Comparison of ENCODE assay signal across 8 cellular contexts in the genomic region with DNA sequence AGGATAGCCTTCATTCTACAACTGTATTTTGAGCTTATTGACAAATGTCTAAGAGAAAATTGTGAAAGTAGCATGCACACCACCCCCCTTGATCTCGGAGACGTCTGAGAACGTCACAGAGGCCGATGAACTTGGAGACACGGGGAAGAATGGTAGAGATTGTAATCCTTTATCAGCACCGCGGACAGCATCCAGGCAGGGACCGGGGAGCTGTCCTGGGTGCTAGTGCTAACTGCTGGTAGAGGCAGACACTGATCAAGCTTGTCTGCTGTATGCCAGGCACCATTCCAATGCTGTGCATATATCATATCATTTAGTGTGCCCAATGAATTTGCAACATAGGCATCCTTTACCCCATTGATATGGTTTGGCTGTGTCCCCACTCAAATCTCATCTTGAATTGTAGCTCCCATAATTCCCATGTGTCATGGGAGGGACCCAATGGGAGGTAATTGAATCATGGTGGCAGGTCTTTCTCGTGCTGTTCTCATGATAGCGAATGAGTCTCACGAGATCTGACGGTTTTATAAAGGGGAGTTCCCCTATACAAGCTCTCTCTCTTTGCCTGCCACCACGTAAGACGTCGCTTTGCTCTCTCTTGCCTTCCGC.
DNase-seq lines count a peak whose midpoint lies in the region; ATAC-seq lines count a peak whose summit lies in the region.

No MANE protein-coding gene starts in this region.

- ATAC-seq in sciatic nerve, result peak; percentile 49
- no peak for ATAC-seq in HG03025 (IDR thresholded peaks at IDR 0.05; ENCODE audit: low FRiP score, unreplicated experiment)
- no peak for ATAC-seq in HG02759 (IDR thresholded peaks at IDR 0.05; ENCODE audit: unreplicated experiment)

- no peaks in the 10 kb centered on the region for H3K9me3 ChIP-seq in MG63

- no peaks in the 10 kb centered on the region for H3K36me3 ChIP-seq in MG63

- H3K4me3 ChIP-seq in MG63, result no peak overlapping the region

- intact Hi-C loops in head of caudate nucleus (cut with DNase I) (no loop called here), sciatic nerve (cut with DNase I) (no loop called here)

- DNase-seq in DMS53 (lab: John Stamatoyannopoulos, UW), result peak; percentile 50
- DNase-seq in MG63, result peak; percentile 42
- DNase-seq in activated CD8-positive, alpha-beta memory T cell treated with anti-CD3 and anti-CD28 coated beads, Interleukin-2, amount 50 U/mL, for 48 hours, result peak; percentile 77
- peak in 33 of 42 donors; percentile 8 to 77 (median 39) for DNase-seq in head of caudate nucleus
- DNase-seq in sciatic nerve (ENCODE audit: low spot score), result peak; percentile 75
- no peak for DNase-seq in COR-L47 (lab: John Stamatoyannopoulos, UW)

- H3K27me3 ChIP-seq in MG63, result no peaks in the 10 kb centered on the region
